8 cellular contexts compared by ENCODE assay signal in the genomic region with DNA sequence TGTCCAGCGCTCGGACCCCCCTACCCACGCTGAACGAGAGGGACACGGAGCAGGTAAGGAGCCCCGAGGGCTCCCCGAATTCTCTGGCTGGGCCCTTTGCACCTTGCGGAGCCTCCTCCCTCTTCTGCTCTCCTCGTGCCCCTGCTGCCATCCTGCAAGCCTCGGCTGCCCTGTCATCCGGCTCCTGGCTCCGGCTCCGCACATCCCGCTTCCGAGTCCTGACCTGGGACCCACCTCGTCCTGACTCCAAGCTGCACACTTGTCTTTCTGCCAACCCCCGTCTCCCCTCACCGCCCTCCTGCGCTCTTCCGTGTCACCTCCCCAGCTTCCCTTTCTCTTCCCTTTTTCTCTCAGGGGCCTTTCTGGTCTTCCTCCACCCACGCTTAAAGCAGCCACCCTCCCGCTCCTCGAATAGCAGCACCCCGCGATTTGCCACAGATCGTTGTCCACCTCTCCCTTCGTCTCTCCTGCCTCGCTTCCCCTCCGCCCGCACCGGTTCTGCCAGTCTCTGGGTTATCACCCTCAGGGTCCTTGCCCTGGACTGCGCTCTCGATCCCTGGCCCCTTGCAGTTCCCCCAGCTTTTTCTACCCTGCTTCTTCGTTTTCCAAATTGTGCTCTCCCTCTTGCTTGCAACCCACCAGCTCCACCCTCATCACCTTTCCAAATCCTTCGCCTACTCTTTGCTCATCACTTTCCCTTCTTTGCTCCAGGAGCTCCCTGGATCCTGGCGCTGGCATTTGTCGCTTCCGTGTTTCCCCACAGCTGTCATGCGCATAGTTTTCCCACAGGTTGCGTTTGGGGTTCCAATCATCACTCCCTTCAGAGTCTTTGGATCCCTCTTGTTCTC. TPM values are rescaled to one million over a fixed set of nuclear protein-coding genes. Genes with fewer than 3 reads are reported as not detected.
DNase-seq lines count a peak whose midpoint lies in the region; ATAC-seq and TF ChIP-seq lines count a peak whose summit lies in the region.

No MANE protein-coding gene starts in this region.

- intact Hi-C loops in CD14-positive monocyte (cut with micrococcal nuclease) (loop anchor here (2.0 to 5.0 kb wide), 5 partner anchors 33 to 103 kb away; a partner anchor contains a TSS), adrenal gland (cut with DNase I) (loop anchor here in 1 of 2 donors (5.0 to 10.0 kb wide), 2 partner anchors 38 to 305 kb away; no protein-coding TSS in a partner anchor), spleen (cut with DNase I; ENCODE audit: low total_unique reads) (loop anchor here (5.0 kb wide), 2 partner anchors 38 to 308 kb away; no protein-coding TSS in a partner anchor)

- H3K36me3 ChIP-seq in OCI-LY1 (ENCODE audit: insufficient read depth, low read length) (peaks cover 19% of the 10 kb centered on the region; the same call in 1 of the 2 replicates), adrenal gland (replicated peaks in 1 of 2) (no peaks in the 10 kb centered on the region), spleen (peaks cover 0 to 38% (median 11%) of the 10 kb centered on the region in 6 donors)

- peak overlapping the region; percentile 99 to 100 for H3K4me3 Mint-ChIP-seq in CD14-positive monocyte

- H3K9me3 ChIP-seq in OCI-LY1 (ENCODE audit: low read length) (no peaks in the 10 kb centered on the region), adrenal gland (replicated peaks in 1 of 3) (no peaks in the 10 kb centered on the region), iPS-18c (ENCODE audit: control insufficient read depth, insufficient read depth, low read length) (no peaks in the 10 kb centered on the region), spleen (no peaks in the 10 kb centered on the region)

- H4K20me1 ChIP-seq in OCI-LY1 (ENCODE audit: insufficient read depth, low read length): no peaks in the 10 kb centered on the region

- H3K27me3 ChIP-seq in OCI-LY1 (ENCODE audit: insufficient read depth, low read length) (no peaks in the 10 kb centered on the region), adrenal gland (no peaks in the 10 kb centered on the region), spleen (replicated peaks in 1 of 7) (no peaks in the 10 kb centered on the region)

- H2AFZ ChIP-seq in OCI-LY1 (ENCODE audit: low read length): no peak overlapping the region

- no peaks in the 10 kb centered on the region for H3K9me2 ChIP-seq in OCI-LY1 (ENCODE audit: low read depth, low read length)

- H3K79me2 ChIP-seq in OCI-LY1 (ENCODE audit: insufficient read depth, low read length): peaks cover 54% of the 10 kb centered on the region

- peak overlapping the region; percentile 95 for H3K4me2 ChIP-seq in OCI-LY1 (ENCODE audit: low read length)

- peak overlapping the region; percentile 92 to 97 (median 96) for H3K27ac Mint-ChIP-seq in CD14-positive monocyte

- H3F3A ChIP-seq in OCI-LY1 (ENCODE audit: insufficient read depth, low read length): no peaks in the 10 kb centered on the region

- TF ChIP-seq POLR2A in adrenal gland (IDR thresholded peaks at IDR 0.05) (no peak), spleen (IDR thresholded peaks at IDR 0.05) (no peak)

- peaks cover 64% of the 10 kb centered on the region for H3K4me1 Mint-ChIP-seq in CD14-positive monocyte

- ATAC-seq in GM19452 (IDR thresholded peaks at IDR 0.05; ENCODE audit: unreplicated experiment) (peak; percentile 2), GM21526 (IDR thresholded peaks at IDR 0.05; ENCODE audit: low FRiP score, unreplicated experiment) (no peak), HG02759 (IDR thresholded peaks at IDR 0.05; ENCODE audit: unreplicated experiment) (no peak)

- H3K4me3 ChIP-seq in OCI-LY1 (ENCODE audit: low read depth, low read length, poor library complexity, severe bottlenecking) (peak overlapping the region; percentile 98), adrenal gland (peak overlapping the region; percentile 45 to 98 (median 63)), iPS-18c (ENCODE audit: insufficient read depth, low read depth, low read length) (peak overlapping the region; percentile 88), spleen (peak overlapping the region; percentile 76 to 99 (median 89))

- WGBS in adrenal gland, 4 donors: 0 to 1% (median 0%) methylated on average over 33 to 40 of the region's 40 CpGs
- 1 to 2% (median 1%) methylated on average over 37 to 40 of the region's 40 CpGs for WGBS in spleen, 5 donors

- H3K4me1 ChIP-seq in OCI-LY1 (ENCODE audit: insufficient read depth, low read length, severe bottlenecking) (peaks cover 41% of the 10 kb centered on the region), adrenal gland (replicated peaks in 1 of 2) (peaks cover 40 to 59% of the 10 kb centered on the region in 2 donors), spleen (peaks cover 32 to 72% (median 64%) of the 10 kb centered on the region in 6 donors)

- H3K27me3 Mint-ChIP-seq in CD14-positive monocyte (ENCODE audit: low read depth in 3 of 3): peaks cover 0 to 2% (median 0%) of the 10 kb centered on the region in 3 donors

- TF ChIP-seq CTCF in CD14-positive monocyte (IDR thresholded peaks at IDR 0.05): no peak
- TF ChIP-seq CTCF in OCI-LY1 (IDR thresholded peaks at IDR 0.05; ENCODE audit: low read length): no peak
- TF ChIP-seq CTCF in adrenal gland (IDR thresholded peaks at IDR 0.05): no peak
- no peak for TF ChIP-seq CTCF in spleen (IDR thresholded peaks at IDR 0.05 in 8 of 11, conservative IDR thresholded peaks at IDR 0.05 in 3 of 11)

- DNase-seq in CD14-positive monocyte (ENCODE audit: low spot score) (peak; percentile 59), adrenal gland (peak; percentile 42 to 64 (median 53)), spleen (peak; percentile 89)

- H3K9me3 Mint-ChIP-seq in CD14-positive monocyte: peaks cover 0 to 2% (median 0%) of the 10 kb centered on the region in 7 donors

- H3K9ac ChIP-seq in OCI-LY1 (ENCODE audit: low read length): peak overlapping the region; percentile 99

- peak overlapping the region; percentile 46 for H3K27ac ChIP-seq in OCI-LY1 (ENCODE audit: low read depth, low read length, poor library complexity, severe bottlenecking)
- peak overlapping the region in 4 of 5 donors; percentile 62 to 93 (median 76) for H3K27ac ChIP-seq in adrenal gland
- peak overlapping the region; percentile 37 to 99 (median 96) for H3K27ac ChIP-seq in spleen

- H3K36me3 Mint-ChIP-seq in CD14-positive monocyte: peaks cover 31 to 50% of the 10 kb centered on the region in 2 donors

RNA-seq across cellular contexts. Expression of a gene that starts 0.8 kb away (rescaled TPM):
- polyA plus RNA-seq in CD14-positive monocyte: 10 to 100 TPM; 32.4 to 33.3 TPM
- total RNA-seq in adrenal gland: 10 to 100 TPM; 27.0 to 39.7 (median 36.2) TPM
- polyA plus RNA-seq in adrenal gland: 10 to 100 TPM in 2 of 3 donors, 1 to 10 TPM in 1; 7.3 to 24.4 (median 15.2) TPM
- 10 to 100 TPM; 41.2 to 67.3 (median 48.6) TPM for total RNA-seq in spleen
- polyA plus RNA-seq in spleen: 10 to 100 TPM in 1 of 3 donors, 1 to 10 TPM in 2; 6.9 to 23.3 (median 7.0) TPM

RNA-seq across cellular contexts. Expression of a gene that starts 26.5 kb away (rescaled TPM):
- polyA plus RNA-seq in CD14-positive monocyte (under 1 TPM; 0.10 to 0.20 TPM), adrenal gland (10 to 100 TPM in 1 of 3 donors, 1 to 10 TPM in 2; 4.5 to 19.2 (median 9.8) TPM), spleen (10 to 100 TPM in 1 of 3 donors, 1 to 10 TPM in 2; 5.1 to 12.9 (median 6.9) TPM)
- total RNA-seq in adrenal gland (10 to 100 TPM in 7 of 8 donors, 1 to 10 TPM in 1; 9.3 to 13.9 (median 10.9) TPM), spleen (10 to 100 TPM in 6 of 7 donors, 1 to 10 TPM in 1; 10.0 to 16.8 (median 13.8) TPM)

Comparison
In these comparisons a context has a peak if more than half of its experiments do, and no peak if none do; other contexts are left out.
1. H3K27ac ChIP-seq: peak in every context shown above with its lines; median percentile 96 in spleen; 76 in adrenal gland; 46 in OCI-LY1.
2. RNA of a gene that starts 26.5 kb away (polyA plus RNA-seq): 4.5 to 19.2 TPM in adrenal gland and 5.1 to 12.9 TPM in spleen; 0.10 to 0.20 TPM in CD14-positive monocyte; every median in the first group is over 4 times any median in the second.
3. Peak in every context shown above with its lines, with median percentiles within 50 percentile points of each other: DNase-seq and H3K4me3 ChIP-seq.